In the genomic region with DNA sequence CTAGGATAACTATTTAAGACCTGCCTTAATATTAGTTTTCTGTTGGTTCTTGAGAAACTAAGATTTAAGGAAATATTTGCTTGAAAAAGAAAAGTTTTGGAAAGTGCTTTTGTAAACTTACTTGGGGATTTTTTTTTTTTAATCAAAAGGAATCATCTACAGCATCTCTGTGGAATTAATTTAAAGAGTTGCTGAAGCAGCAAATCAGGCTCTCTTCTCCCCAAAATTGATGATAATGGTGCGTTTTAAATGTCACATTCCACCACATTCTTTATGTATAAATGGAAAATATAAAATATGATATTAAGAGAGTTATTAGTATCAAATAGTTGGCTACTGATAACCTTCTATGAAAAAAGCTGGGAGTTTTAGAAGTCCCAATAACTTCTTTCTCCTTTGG, we compare ENCODE assay signal across 12 cellular contexts. TPM values are rescaled to one million over a fixed set of nuclear protein-coding genes. Genes with fewer than 3 reads are reported as not detected.
DNase-seq lines count a peak whose midpoint lies in the region; ATAC-seq, FAIRE-seq and TF ChIP-seq lines count a peak whose summit lies in the region.
"Had no signal": no experiment of that assay in that cellular context is flagged by ENCODE, and none has a peak within 500 bp of the region (broad histone marks: within the 10 kb centered on the region; RNA-seq: fewer than 3 reads in every experiment).

No MANE protein-coding gene starts in this region.

- WGBS in HepG2 (ENCODE audit: low lambda C conversion rate) = 70% methylated on average over 1 of the region's 1 CpG

- TF ChIP-seq CTCF in GM23338 (conservative IDR thresholded peaks at IDR 0.05; ENCODE audit: low read depth in 2 of 2) (no peak), astrocyte (IDR thresholded peaks at IDR 0.05; ENCODE audit: insufficient read depth, low read depth, low read length) (no peak), HepG2 (CRISPR knock-in tag; IDR thresholded peaks at IDR 0.05) (no peak)

- H3K9ac ChIP-seq in astrocyte (ENCODE audit: low read length) (peak overlapping the region; percentile 89), HepG2 (ENCODE audit: insufficient read depth, low read depth, low read length) (peak overlapping the region; percentile 95; the same call in 1 of the 2 replicates)

- H3K27ac Mint-ChIP-seq in GM23338 = no peak overlapping the region
- H3K27ac Mint-ChIP-seq in astrocyte (ENCODE audit: unreplicated experiment) = peak overlapping the region; percentile 99

- in situ Hi-C loops in HepG2 (cut with HindIII; ENCODE audit: extremely low pct_ligation_motif_present, low pct_unique_long_range_greater_than_20kb) = no loop called here
- in situ Hi-C loops in G401 (cut with HindIII; ENCODE audit: low sequenced_read_pairs) = loop anchor here (10.0 kb wide), 1 partner anchor 83 kb away; no protein-coding TSS in a partner anchor

- FAIRE-seq in astrocyte (lab: Jason Lieb, UNC) (no peak), HepG2 (lab: Jason Lieb, UNC) (no peak)
- FAIRE-seq: RCC 7860 had no signal

- no peak overlapping the region for H3K4me3 Mint-ChIP-seq in GM23338
- H3K4me3 Mint-ChIP-seq in astrocyte (ENCODE audit: unreplicated experiment) = peak overlapping the region; percentile 45

- H4K20me1 ChIP-seq in GM23338 (replicated peaks; ENCODE audit: insufficient read depth) (no peaks in the 10 kb centered on the region), astrocyte (ENCODE audit: insufficient read depth, low read length) (peaks cover 32% of the 10 kb centered on the region), HepG2 (ENCODE audit: insufficient read depth, low read length) (peaks cover 17% of the 10 kb centered on the region)

- peak overlapping the region; percentile 94 for H3K27ac ChIP-seq in GM23338 (ENCODE audit: low read depth)
- H3K27ac ChIP-seq in astrocyte (ENCODE audit: low read depth, low read length) = peak overlapping the region; percentile 96
- H3K27ac ChIP-seq in HepG2 (ENCODE audit: extremely low read length, insufficient read depth, low read length) = peak overlapping the region; percentile 96
- peak overlapping the region in 18 of 21 experiments; percentile 4 to 100 (median 99) for H3K27ac ChIP-seq in skin epidermis

- no peak for TF ChIP-seq POLR2A in HepG2 (IDR thresholded peaks at IDR 0.05; ENCODE audit: insufficient read depth in 1 of 2, low read depth in 2 of 2, low read length in 2 of 2)

- peaks cover 80% of the 10 kb centered on the region for H3K4me1 Mint-ChIP-seq in GM23338
- peaks cover 54% of the 10 kb centered on the region for H3K4me1 Mint-ChIP-seq in astrocyte (ENCODE audit: low read depth, unreplicated experiment)

- ATAC-seq in GM23338 (no peak), HepG2 (no peak)

- no peak for TF ChIP-seq RAD21 in HepG2 (CRISPR knock-in tag; IDR thresholded peaks at IDR 0.05)

- peaks cover 13% of the 10 kb centered on the region for H3K36me3 Mint-ChIP-seq in GM23338 (ENCODE audit: low read depth)
- peaks cover 1% of the 10 kb centered on the region for H3K36me3 Mint-ChIP-seq in astrocyte (ENCODE audit: low read depth, unreplicated experiment)

- intact Hi-C loops in HepG2 (cut with micrococcal nuclease; ENCODE audit: unreplicated experiment) = loop anchor here (5.0 to 10.0 kb wide), 3 partner anchors 377 to 983 kb away; a partner anchor contains a TSS

- H3K4me2 ChIP-seq in GM23338 (peak overlapping the region; percentile 70), astrocyte (ENCODE audit: low read length) (peak overlapping the region; percentile 49), HepG2 (ENCODE audit: low read depth, low read length) (peak overlapping the region; percentile 96)

- H3K9me3 ChIP-seq in astrocyte (ENCODE audit: insufficient read depth, low read depth, low read length) (no peaks in the 10 kb centered on the region), HepG2 (ENCODE audit: low read length) (no peaks in the 10 kb centered on the region)

- H2AFZ ChIP-seq in GM23338 (no peak overlapping the region), astrocyte (ENCODE audit: low read depth, low read length) (no peak overlapping the region), HepG2 (ENCODE audit: low read length) (no peak overlapping the region)

- H3K4me3 ChIP-seq in GM23338 (no peak overlapping the region), astrocyte (ENCODE audit: insufficient read depth, low read depth, low read length) (no peak overlapping the region), HepG2 (replicated peaks in 1 of 3; ENCODE audit: insufficient read depth in 1 of 3, low read depth in 2 of 3, low read length in 3 of 3) (peak overlapping the region; percentile 6 to 90 (median 65); a peak in 4 of 6 replicates), skin epidermis (peak overlapping the region in 1 of 7 experiments; percentile 97)

- H3K27me3 ChIP-seq in GM23338 (ENCODE audit: insufficient read depth) = peaks cover 11% of the 10 kb centered on the region
- H3K27me3 ChIP-seq in astrocyte (ENCODE audit: insufficient read depth, low read length) = no peaks in the 10 kb centered on the region
- no peaks in the 10 kb centered on the region; a peak in 1 of 5 replicates for H3K27me3 ChIP-seq in HepG2 (ENCODE audit: control insufficient read depth in 1 of 2, insufficient read depth in 2 of 2, low read length in 2 of 2)

- no peaks in the 10 kb centered on the region for H3K9me2 ChIP-seq in GM23338 (ENCODE audit: insufficient read depth)

- POLR2A ChIA-PET in HepG2 (lab: Yijun Ruan, JAX) = no interaction called here

- H3K79me2 ChIP-seq in GM23338 (replicated peaks; ENCODE audit: insufficient read depth) (peaks cover 72% of the 10 kb centered on the region), astrocyte (ENCODE audit: insufficient read depth, low read length) (peaks cover 91% of the 10 kb centered on the region), HepG2 (ENCODE audit: insufficient read depth, low read length) (peaks cover 86% of the 10 kb centered on the region)

- H3K4me1 ChIP-seq in GM23338 (ENCODE audit: insufficient read depth) = peaks cover 61% of the 10 kb centered on the region
- H3K4me1 ChIP-seq in astrocyte (ENCODE audit: insufficient read depth, low read length) = peaks cover 56% of the 10 kb centered on the region
- H3K4me1 ChIP-seq in HepG2 (ENCODE audit: insufficient read depth, low read length) = peaks cover 53% of the 10 kb centered on the region

- DNase-seq in GM23338 (ENCODE audit: low spot score) = no peak
- DNase-seq in astrocyte (ENCODE audit: low read depth) = no peak
- no peak for DNase-seq in HepG2 (ENCODE audit: low spot score)
- no peak for DNase-seq in NCI-H2029 (lab: John Stamatoyannopoulos, UW)
- no peak for DNase-seq in G401 (ENCODE audit: low spot score)
- DNase-seq in MV-4-11 (lab: John Stamatoyannopoulos, UW) = no peak
- no peak for DNase-seq in stimulated activated CD4-positive, alpha-beta T cell treated with anti-CD3 and anti-CD28 coated beads, Interleukin-12 subunit alpha, Interleukin-12 subunit beta, amount 100 ng/mL, for 4 hours
- DNase-seq: activated T-cell treated with anti-CD3 and anti-CD28 coated beads for 4 hours, NCI-H2029 treated with DMSO at 0.1 percent for 48 hours had no signal

- CTCF ChIA-PET in HepG2 (lab: Yijun Ruan, JAX; ENCODE audit: low intra/inter-chr PET ratio, low total read pairs) = no interaction called here

- BruUV-seq in HepG2 (replicated peaks; lab: Mats Ljungman, UMichigan) = no TSS peak

- 0 out of 2 replicates have a peak, but pooled peaks cover 3% of the 10 kb centered on the region for H3F3A ChIP-seq in GM23338 (replicated peaks; ENCODE audit: low read depth)

- H3K36me3 ChIP-seq in GM23338 (ENCODE audit: insufficient read depth) = no peaks in the 10 kb centered on the region
- H3K36me3 ChIP-seq in astrocyte (ENCODE audit: insufficient read depth, low read length) = peaks cover 2% of the 10 kb centered on the region
- H3K36me3 ChIP-seq in HepG2 (replicated peaks in 1 of 2; ENCODE audit: control insufficient read depth in 1 of 2, insufficient read depth in 2 of 2, low read length in 2 of 2) = peaks cover 0 to 1% of the 10 kb centered on the region in 2 experiments; a peak in 3 of 5 replicates

- TF ChIP-seq EP300 in HepG2 (IDR thresholded peaks at IDR 0.05; ENCODE audit: low read depth in 2 of 2, low read length in 2 of 2) (no peak), HepG2 (CRISPR knock-in tag; IDR thresholded peaks at IDR 0.05; ENCODE audit: borderline replicate concordance) (no peak)

- peaks cover 16% of the 10 kb centered on the region for H3K27me3 Mint-ChIP-seq in GM23338 (ENCODE audit: insufficient read depth, low read depth, poor library complexity)
- no peaks in the 10 kb centered on the region for H3K27me3 Mint-ChIP-seq in astrocyte (ENCODE audit: low read depth, unreplicated experiment)

- peaks cover 2% of the 10 kb centered on the region; the same call in 1 of the 3 replicates for H3K9me3 Mint-ChIP-seq in GM23338
- H3K9me3 Mint-ChIP-seq in astrocyte (ENCODE audit: unreplicated experiment) = no peaks in the 10 kb centered on the region
- H3K9me3 Mint-ChIP-seq: neural crest cell had no signal

TF ChIP-seq in HepG2, 621 proteins besides CTCF, POLR2A, EP300 and RAD21 (continues in another document):
- TF ChIP-seq NR2F1 (CRISPR knock-in tag; IDR thresholded peaks at IDR 0.05) = no peak

RNA-seq across cellular contexts. Expression of a gene that starts 4.2 kb away (rescaled TPM):
- 16.5 and 19.2 TPM in 2 replicates for total RNA-seq in GM23338 (2014; rRNA removed; shearing (Covaris generic))
- polyA plus RNA-seq in GM23338 (2016; fragmentation: Nextera tagmentation; extraction: Ambion mirVana) = 14.1 and 15.0 TPM in 2 replicates
- 35.9 and 40.8 TPM in 2 replicates for total RNA-seq in astrocyte
- 29.1 and 45.2 TPM in 2 replicates for total RNA-seq in HepG2 (2016; rRNA removed; fragmentation: Illumina TruSeq; extraction: Trizol)
- 5.0 and 6.9 TPM in 2 replicates for total RNA-seq in HepG2 (2016; cell fraction: cytosol; rRNA removed; fragmentation: Illumina TruSeq; extraction: Trizol; ENCODE audit: low read depth)
- total RNA-seq in HepG2 (2016; cell fraction: insoluble cytoplasmic fraction; rRNA removed; fragmentation: Illumina TruSeq; extraction: Trizol) = 29.1 and 39.1 TPM in 2 replicates
- 27.0 and 29.9 TPM in 2 replicates for total RNA-seq in HepG2 (2016; cell fraction: membrane; rRNA removed; fragmentation: Illumina TruSeq; extraction: Trizol)
- total RNA-seq in HepG2 (2016; cell fraction: nucleus; rRNA removed; fragmentation: Illumina TruSeq; extraction: Trizol) = 38.1 and 42.0 TPM in 2 replicates
- polyA plus RNA-seq in HepG2 (2011; rRNA removed) = 32.2 and 37.8 TPM in 2 replicates
- 23.4 and 26.9 TPM in 2 replicates for polyA plus RNA-seq in HepG2 (2011; cell fraction: cytosol; rRNA removed)
- polyA plus RNA-seq in HepG2 (2011; cell fraction: nucleus; rRNA removed) = 34.9 and 36.5 TPM in 2 replicates
- polyA plus RNA-seq in HepG2 (2012) = 35.9 and 36.8 TPM in 2 replicates
- polyA plus RNA-seq in HepG2 (2016; cell fraction: cytosol; fragmentation: Illumina TruSeq; extraction: Trizol; ENCODE audit: low read depth) = 12.2 and 13.0 TPM in 2 replicates
- 46.7 and 48.9 TPM in 2 replicates for polyA plus RNA-seq in HepG2 (2016; cell fraction: insoluble cytoplasmic fraction; fragmentation: Illumina TruSeq; extraction: Trizol; ENCODE audit: low read depth)
- polyA plus RNA-seq in HepG2 (2016; cell fraction: membrane; fragmentation: Illumina TruSeq; extraction: Trizol; ENCODE audit: low read depth) = 28.6 and 30.0 TPM in 2 replicates
- polyA plus RNA-seq in HepG2 (2016; cell fraction: nucleus; fragmentation: Illumina TruSeq; extraction: Trizol; ENCODE audit: insufficient read depth, low read depth) = 40.1 and 41.8 TPM in 2 replicates
- 23.8 and 59.2 TPM in 2 replicates for polyA minus RNA-seq in HepG2 (2011; rRNA and poly(A)+ RNA removed; ENCODE audit: low replicate concordance)
- polyA minus RNA-seq in HepG2 (2011; cell fraction: cytosol; rRNA and poly(A)+ RNA removed) = 32.1 and 36.4 TPM in 2 replicates
- 148 and 153 TPM in 2 replicates for polyA minus RNA-seq in HepG2 (2011; cell fraction: nucleus; rRNA and poly(A)+ RNA removed)
- total RNA-seq in G401 (2014; rRNA removed; shearing (Covaris generic)) = 3.0 and 5.1 TPM in 2 replicates

Comparison
In these comparisons a context has a peak if more than half of its experiments do, and no peak if none do; other contexts are left out.
1. H3K4me3 ChIP-seq: peak in HepG2 (3 of 3); none in GM23338 (single experiment) and astrocyte (single experiment).
2. Peak in every context shown above with its lines, with median percentiles within 50 percentile points of each other: H3K27ac ChIP-seq and H3K4me2 ChIP-seq.